ENCODE assay signal across 8 cellular contexts in the genomic region with DNA sequence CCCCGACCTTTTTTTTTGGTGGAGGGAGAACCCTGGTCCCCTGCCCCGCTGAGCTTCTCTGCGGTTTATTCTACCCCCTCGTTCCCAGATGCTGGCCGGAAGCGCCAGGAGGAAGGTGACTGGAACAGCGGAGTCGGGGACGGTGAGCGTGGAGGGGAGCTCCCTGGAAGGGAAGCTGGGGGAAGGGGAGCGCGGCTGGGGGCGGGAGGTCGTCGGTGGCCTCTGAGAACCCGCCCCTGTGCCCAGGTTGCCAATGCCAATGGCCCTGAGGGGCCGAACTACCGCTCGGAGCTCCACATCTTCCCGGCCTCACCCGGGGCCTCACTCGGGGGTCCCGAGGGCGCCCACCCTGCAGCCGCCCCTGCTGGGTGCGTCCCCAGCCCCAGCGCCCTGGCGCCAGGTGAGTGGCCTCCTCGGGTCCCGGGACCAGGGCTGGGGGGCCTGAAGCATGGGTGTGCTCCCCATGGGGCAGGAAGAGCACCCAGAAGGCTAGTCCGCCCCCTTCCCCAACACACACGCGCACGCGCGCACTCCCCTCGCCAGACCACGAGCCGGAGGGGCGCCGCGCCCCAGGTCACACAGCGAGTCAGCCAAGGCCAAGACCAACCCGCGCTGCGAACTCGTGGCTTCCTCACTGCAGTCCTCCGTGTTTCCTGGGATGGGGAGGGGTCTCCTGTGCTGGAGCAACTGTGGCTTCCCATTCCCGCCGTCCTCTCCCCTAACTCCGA. TPM values are rescaled to one million over a fixed set of nuclear protein-coding genes. Genes with fewer than 3 reads are reported as not detected.
DNase-seq lines count a peak whose midpoint lies in the region; ATAC-seq and TF ChIP-seq lines count a peak whose summit lies in the region.

No MANE protein-coding gene starts in this region.

- POLR2A ChIA-PET in T-cell (lab: Charles Lee) = interaction anchor here in 1 of 2 donors (0.6 to 0.7 kb wide), 2 partner anchors 27 to 410 kb away, joined by 3 to 5 read pairs; no protein-coding TSS in a partner anchor

- H3K9me3 ChIP-seq in heart left ventricle = no peaks in the 10 kb centered on the region

- H3K36me3 Mint-ChIP-seq in T-cell = no peaks in the 10 kb centered on the region

- TF ChIP-seq CTCF in heart left ventricle (IDR thresholded peaks at IDR 0.05) = no peak

- H3K4me3 ChIP-seq in heart left ventricle (peak overlapping the region; percentile 46 to 73 (median 56)), rectal smooth muscle tissue (ENCODE audit: low read length) (peak overlapping the region; percentile 74)

- intact Hi-C loops in heart left ventricle (cut with DNase I) = loop anchor here in 1 of 10 donors (5.0 kb wide), 1 partner anchor 109 kb away; no protein-coding TSS in a partner anchor

- H3K4me1 ChIP-seq in heart left ventricle (peaks cover 6 to 48% (median 33%) of the 10 kb centered on the region in 12 donors), rectal smooth muscle tissue (ENCODE audit: control insufficient read depth, insufficient read depth, low read length) (peaks cover 3% of the 10 kb centered on the region)

- DNase-seq in T-cell (peak in 4 of 34 experiments; percentile 11 to 19 (median 16)), heart left ventricle (peak in 3 of 5 donors; percentile 23 to 44 (median 39))
- DNase-seq in activated effector memory CD4-positive, alpha-beta T cell treated with Interleukin-2 at 50 U/mL for 16 hours = no peak

- no peaks in the 10 kb centered on the region for H3K9me3 Mint-ChIP-seq in T-cell

- H3K36me3 ChIP-seq in heart left ventricle = no peaks in the 10 kb centered on the region
- H3K36me3 ChIP-seq in rectal smooth muscle tissue (ENCODE audit: control insufficient read depth, insufficient read depth, low read length) = no peaks in the 10 kb centered on the region

- no peak overlapping the region for H3K27ac Mint-ChIP-seq in T-cell

- peak overlapping the region; percentile 76 to 77 (median 76) for H3K4me3 Mint-ChIP-seq in T-cell

- H3K27me3 Mint-ChIP-seq in T-cell = peaks cover 12 to 24% of the 10 kb centered on the region in 2 donors

- no peak for TF ChIP-seq POLR2A in heart left ventricle (IDR thresholded peaks at IDR 0.05)

- H3K27ac ChIP-seq in heart left ventricle = peak overlapping the region in 8 of 12 donors; percentile 23 to 90 (median 78)
- no peak overlapping the region for H3K27ac ChIP-seq in rectal smooth muscle tissue (ENCODE audit: low read depth, low read length)

- CTCF ChIA-PET in T-cell (lab: Charles Lee) = interaction anchor here in 1 of 2 donors (1.0 kb wide), 1 partner anchor 175 kb away, joined by 3 read pairs; a partner anchor contains a TSS

- no peak overlapping the region for H3K9ac ChIP-seq in rectal smooth muscle tissue (ENCODE audit: low read length)

- H3K27me3 ChIP-seq in heart left ventricle (peaks cover 0 to 10% (median 0%) of the 10 kb centered on the region in 9 donors), rectal smooth muscle tissue (ENCODE audit: control insufficient read depth, insufficient read depth, low read length) (peaks cover 3% of the 10 kb centered on the region)

- 6 to 14% (median 9%) methylated on average over 32 to 51 of the region's 51 CpGs for WGBS in heart left ventricle, 4 donors

- ATAC-seq in GM18498 (IDR thresholded peaks at IDR 0.05; ENCODE audit: unreplicated experiment) = peak; percentile 29
- peak; percentile 48 to 65 (median 58) for ATAC-seq in T-cell (replicated peaks in 1 of 4)
- peak in 3 of 4 donors; percentile 4 to 46 (median 12) for ATAC-seq in heart left ventricle
- ATAC-seq in HG02588 (IDR thresholded peaks at IDR 0.05; ENCODE audit: unreplicated experiment) = no peak
- ATAC-seq in HG03521 (IDR thresholded peaks at IDR 0.05; ENCODE audit: unreplicated experiment) = no peak
- no peak for ATAC-seq in HG03571 (IDR thresholded peaks at IDR 0.05; ENCODE audit: unreplicated experiment)

- H3K4me1 Mint-ChIP-seq in T-cell = peaks cover 0 to 17% (median 12%) of the 10 kb centered on the region in 3 donors

RNA-seq across cellular contexts. Expression of a gene that starts 10.6 kb away (rescaled TPM):
- total RNA-seq in T-cell = not detected
- 10 to 100 TPM in 1 of 9 donors, 1 to 10 TPM in 8; 1.8 to 10.2 (median 5.1) TPM for total RNA-seq in heart left ventricle
- 1 to 10 TPM; 1.2 to 4.6 TPM for polyA plus RNA-seq in heart left ventricle

RNA-seq across cellular contexts. Expression of a gene that starts 29.2 kb away (rescaled TPM):
- total RNA-seq in T-cell (10 to 100 TPM; 73.3 to 98.8 (median 82.3) TPM), heart left ventricle (10 to 100 TPM; 23.5 to 42.3 (median 28.0) TPM)
- polyA plus RNA-seq in heart left ventricle = 10 to 100 TPM; 19.2 to 24.6 TPM

RNA-seq across cellular contexts. Expression of a gene that starts 31.2 kb away (rescaled TPM):
- total RNA-seq in T-cell = 1 to 10 TPM in 3 of 5 donors, under 1 TPM in 2; 0.09 to 1.9 (median 1.0) TPM
- 100 to 1,000 TPM; 444 to 782 (median 590) TPM for total RNA-seq in heart left ventricle
- polyA plus RNA-seq in heart left ventricle = 100 to 1,000 TPM; 304 to 791 TPM

Comparison
In these comparisons a context has a peak if more than half of its experiments do, and no peak if none do; other contexts are left out.
1. ATAC-seq: peak in GM18498 (single experiment), T-cell (4 of 4) and heart left ventricle (3 of 4); none in HG02588 (single experiment), HG03521 (single experiment) and HG03571 (single experiment).
2. RNA of a gene that starts 31.2 kb away (total RNA-seq): 444 to 782 TPM in heart left ventricle; 0.09 to 1.9 TPM in T-cell; every median in the first group is over 100 times any median in the second.